Comparison of ENCODE assay signal across 15 cellular contexts in genomic region chr10:4334853-4335252, GRCh38.
A peak's percentile ranks its signal among the peaks of the same experiment; 100 is the strongest.
DNase-seq lines count a peak whose midpoint lies in the region; ATAC-seq lines count a peak whose summit lies in the region.
"Had no signal": no experiment of that assay in that cellular context is flagged by ENCODE, and none has a peak within 500 bp of the region (broad histone marks: within the 10 kb centered on the region; RNA-seq: fewer than 3 reads in every experiment).

No MANE protein-coding gene starts in this region.

- H2AFZ ChIP-seq in trophoblast cell (ENCODE audit: insufficient read depth, low read length, poor library complexity): no peak overlapping the region

- WGBS in trophoblast cell (ENCODE audit: extremely low coverage, insufficient coverage, insufficient read length): no CpG with 5 or more reads among the region's 5 CpGs

- H3K36me3 ChIP-seq in trophoblast cell (ENCODE audit: control insufficient read depth in 1 of 2, insufficient read depth in 2 of 2, low read length in 2 of 2): no peaks in the 10 kb centered on the region
- H3K36me3 ChIP-seq: SJSA1 had no signal

- H3K4me1 ChIP-seq in trophoblast cell (ENCODE audit: control insufficient read depth in 1 of 2, insufficient read depth in 2 of 2, low read length in 2 of 2): peaks cover 5 to 12% of the 10 kb centered on the region in 2 experiments

- H3K23ac ChIP-seq in trophoblast cell (ENCODE audit: low read length): no peak overlapping the region

- no peak overlapping the region for H2BK120ac ChIP-seq in trophoblast cell (ENCODE audit: insufficient read depth, low read length, poor library complexity)

- no peak overlapping the region for H3K4me3 ChIP-seq in trophoblast cell (ENCODE audit: low read depth, low read length)
- H3K4me3 ChIP-seq: SJSA1 had no signal

- no peak for ATAC-seq in HG02642 (IDR thresholded peaks at IDR 0.05; ENCODE audit: poor library complexity, unreplicated experiment)
- ATAC-seq: PC-3 had no signal

- H3K9ac ChIP-seq in trophoblast cell (ENCODE audit: low read length): no peak overlapping the region

- H3K4me2 ChIP-seq in trophoblast cell (ENCODE audit: low read length): no peak overlapping the region

- H3K9me3 ChIP-seq in trophoblast cell (ENCODE audit: insufficient read depth, low read depth, low read length): no peaks in the 10 kb centered on the region
- H3K9me3 ChIP-seq: SJSA1 had no signal

- H3K27me3 ChIP-seq in trophoblast cell (ENCODE audit: insufficient read depth, low read length): no peaks in the 10 kb centered on the region
- H3K27me3 ChIP-seq: SJSA1 had no signal

- no peak overlapping the region for H4K8ac ChIP-seq in trophoblast cell (ENCODE audit: low read depth, low read length)

- no peak overlapping the region for H2AK5ac ChIP-seq in trophoblast cell (ENCODE audit: low read length)

- H2BK5ac ChIP-seq in trophoblast cell (ENCODE audit: low read depth, low read length, poor library complexity): no peak overlapping the region

- H4K12ac ChIP-seq in trophoblast cell (ENCODE audit: low read depth, low read length): no peak overlapping the region

- peak; percentile 55 for DNase-seq in RPMI7951 (ENCODE audit: low read depth)
- DNase-seq in glomerular visceral epithelial cell (ENCODE audit: extremely low spot score): peak; percentile 43
- DNase-seq in trophoblast cell: no peak
- DNase-seq in cerebellar nuclear complex (lab: John Stamatoyannopoulos, UW): no peak
- no peak for DNase-seq in dedifferentiated amniotic fluid mesenchymal stem cell (ENCODE audit: extremely low spot score)
- no peak for DNase-seq in NK-92 (lab: John Stamatoyannopoulos, UW; ENCODE audit: unreplicated experiment)
- DNase-seq: DMS79 treated with DMSO at 0.1 percent for 48 hours, KG1, NCI-H1417 treated with DMSO at 0.1 percent for 48 hours, NCI-H187 treated with DMSO at 0.1 percent for 48 hours, NCI-H226, NCI-H524, PC-3 had no signal

- H3K4ac ChIP-seq in trophoblast cell (ENCODE audit: low read depth, low read length): no peak overlapping the region

- no peak overlapping the region for H4K91ac ChIP-seq in trophoblast cell (ENCODE audit: low read depth, low read length)

- H3K18ac ChIP-seq in trophoblast cell (ENCODE audit: low read length): no peak overlapping the region

- no peaks in the 10 kb centered on the region for H3K79me2 ChIP-seq in trophoblast cell (ENCODE audit: control insufficient read depth, insufficient read depth, low read length, poor library complexity)

- H3K27ac ChIP-seq in trophoblast cell (ENCODE audit: low read depth, low read length): no peak overlapping the region
- H3K27ac ChIP-seq: SJSA1 had no signal

- H2BK12ac ChIP-seq in trophoblast cell (ENCODE audit: low read length): peak overlapping the region; percentile 62

- H3K79me1 ChIP-seq in trophoblast cell (ENCODE audit: low read length): peaks cover 6% of the 10 kb centered on the region

- no peak overlapping the region for H3K14ac ChIP-seq in trophoblast cell (ENCODE audit: low read length)

Comparison
In these comparisons a context has a peak if more than half of its experiments do, and no peak if none do; other contexts are left out.
1. DNase-seq: peak in RPMI7951 (single experiment) and glomerular visceral epithelial cell (single experiment); none in trophoblast cell (0 of 2), cerebellar nuclear complex (0 of 2), dedifferentiated amniotic fluid mesenchymal stem cell (single experiment) and NK-92 (single experiment).